ENCODE assay signal across 25 cellular contexts in genomic region chr2:214450118-214450894, GRCh38. TPM values are rescaled to one million over a fixed set of nuclear protein-coding genes. Genes with fewer than 3 reads are reported as not detected.
DNase-seq lines count a peak whose midpoint lies in the region; ATAC-seq, FAIRE-seq and TF ChIP-seq lines count a peak whose summit lies in the region.
"Had no signal": no experiment of that assay in that cellular context is flagged by ENCODE, and none has a peak within 500 bp of the region (broad histone marks: within the 10 kb centered on the region; RNA-seq: fewer than 3 reads in every experiment).

No MANE protein-coding gene starts in this region.

- H3K9me3 ChIP-seq in PC-3 (ENCODE audit: low read length), result no peaks in the 10 kb centered on the region
- H3K9me3 ChIP-seq: Caco-2, Peyer's patch had no signal

- no peaks in the 10 kb centered on the region for H3K9me2 ChIP-seq in PC-3 (replicated peaks; ENCODE audit: low read length)

- peak overlapping the region; percentile 25 for H3K27ac Mint-ChIP-seq in stimulated activated naive B cell treated with anti-CD40 and anti-IgM and Interleukin-4, amounts not matched to agents 10 μg/mL and 1 μg/mL and 100 μg/mL, for 72 hours
- H3K27ac Mint-ChIP-seq: CD4-positive, alpha-beta memory T cell; IgD-negative memory B cell had no signal

- FAIRE-seq in GM19239 (lab: Jason Lieb, UNC) (no peak), GM12891 (lab: Jason Lieb, UNC) (no peak)
- FAIRE-seq: A204.1, G401.6 had no signal

- POLR2A ChIA-PET in PC-3 (lab: Charles Lee; ENCODE audit: unreplicated experiment), result no interaction called here

- H3K36me3 ChIP-seq in H7 (replicated peaks; ENCODE audit: control insufficient read depth, insufficient read depth, low read length) (no peaks in the 10 kb centered on the region), PC-3 (ENCODE audit: low read depth, low read length) (no peaks in the 10 kb centered on the region)
- H3K36me3 ChIP-seq: Peyer's patch had no signal

- H3K27me3 ChIP-seq in H7 (ENCODE audit: control insufficient read depth, insufficient read depth, low read length) (no peaks in the 10 kb centered on the region), PC-3 (ENCODE audit: low read length) (no peaks in the 10 kb centered on the region)
- H3K27me3 ChIP-seq: Peyer's patch had no signal

- H3K79me2 ChIP-seq in PC-3 (ENCODE audit: low read length), result no peaks in the 10 kb centered on the region

- no peaks in the 10 kb centered on the region for H3K36me3 Mint-ChIP-seq in stimulated activated naive B cell treated with anti-CD40 and anti-IgM and Interleukin-4, amounts not matched to agents 10 μg/mL and 1 μg/mL and 100 μg/mL, for 72 hours
- H3K36me3 Mint-ChIP-seq: CD4-positive, alpha-beta memory T cell; IgD-negative memory B cell had no signal

- H3K4me1 Mint-ChIP-seq in stimulated activated naive B cell treated with anti-CD40 and anti-IgM and Interleukin-4, amounts not matched to agents 10 μg/mL and 1 μg/mL and 100 μg/mL, for 72 hours, result no peaks in the 10 kb centered on the region
- H3K4me1 Mint-ChIP-seq: CD4-positive, alpha-beta memory T cell; IgD-negative memory B cell had no signal

- H3K4me2 ChIP-seq in PC-3 (ENCODE audit: low read length), result no peak overlapping the region
- H3K4me2 ChIP-seq: KMS-11 had no signal

- no peak overlapping the region for H2AFZ ChIP-seq in PC-3 (ENCODE audit: low read length)

- H4K20me1 ChIP-seq in PC-3 (ENCODE audit: low read length), result no peaks in the 10 kb centered on the region

- BruUV-seq in PC-3 (replicated peaks; lab: Mats Ljungman, UMichigan), result no TSS peak

- CTCF ChIA-PET in PC-3 (lab: Charles Lee), result no interaction called here

- no peaks in the 10 kb centered on the region for H3K4me1 ChIP-seq in PC-3 (ENCODE audit: insufficient read depth, low read length)
- H3K4me1 ChIP-seq: Caco-2, Peyer's patch had no signal

- TF ChIP-seq POLR2A in GM12891 (IDR thresholded peaks at IDR 0.05; ENCODE audit: low read depth, low read length), result no peak

- no peak overlapping the region for H3K27ac ChIP-seq in PC-3 (ENCODE audit: low read length)
- H3K27ac ChIP-seq: KMS-11, Peyer's patch had no signal

- no peak overlapping the region for H3K4me3 ChIP-seq in H7 (ENCODE audit: insufficient read depth, low read depth, low read length)
- H3K4me3 ChIP-seq in PC-3 (ENCODE audit: low read length), result no peak overlapping the region
- H3K4me3 ChIP-seq: Peyer's patch had no signal

- DNase-seq in H7, result peak; percentile 2
- peak; percentile 7 for DNase-seq in PC-3
- peak; percentile 22 for DNase-seq in iPS-NIHi11 (ENCODE audit: low spot score)
- no peak for DNase-seq in stimulated activated naive B cell treated with anti-CD40 and anti-IgM and Interleukin-4, amounts not matched to agents 10 μg/mL and 1 μg/mL and 100 μg/mL, for 72 hours
- DNase-seq in NOMO-1 treated with DMSO at 0.1 percent for 48 hours (lab: John Stamatoyannopoulos, UW; ENCODE audit: unreplicated experiment), result no peak
- no peak for DNase-seq in GM19239 (ENCODE audit: insufficient read length, low spot score)
- DNase-seq in GM12891 (ENCODE audit: insufficient read length, low spot score), result no peak
- DNase-seq: C1 segment of cervical spinal cord; Caco-2; CD4-positive, alpha-beta memory T cell; HCEC 1CT; NCI-H1048; NCI-H1417; NCI-H1694; NCI-H2029 treated with DMSO at 0.1 percent for 48 hours; NCI-H2227 treated with DMSO at 0.1 percent for 48 hours; NCI-H526 treated with DMSO at 0.1 percent for 48 hours; Peyer's patch; SHP77 treated with DMSO at 0.1 percent for 48 hours had no signal

- H3K4me3 Mint-ChIP-seq in stimulated activated naive B cell treated with anti-CD40 and anti-IgM and Interleukin-4, amounts not matched to agents 10 μg/mL and 1 μg/mL and 100 μg/mL, for 72 hours, result no peak overlapping the region
- H3K4me3 Mint-ChIP-seq: CD4-positive, alpha-beta memory T cell; IgD-negative memory B cell had no signal

- peaks cover 0 to 3% of the 10 kb centered on the region in 2 donors for H3K9me3 Mint-ChIP-seq in stimulated activated naive B cell treated with anti-CD40 and anti-IgM and Interleukin-4, amounts not matched to agents 10 μg/mL and 1 μg/mL and 100 μg/mL, for 72 hours

- intact Hi-C loops in PC-3 (cut with micrococcal nuclease), result no loop called here

- no peak for TF ChIP-seq CTCF in PC-3 (conservative IDR thresholded peaks at IDR 0.05; ENCODE audit: low read depth, low read length)

- H3K9ac ChIP-seq in PC-3 (ENCODE audit: low read length), result no peak overlapping the region
- H3K9ac ChIP-seq: KMS-11 had no signal

- H3K27me3 Mint-ChIP-seq in stimulated activated naive B cell treated with anti-CD40 and anti-IgM and Interleukin-4, amounts not matched to agents 10 μg/mL and 1 μg/mL and 100 μg/mL, for 72 hours, result no peaks in the 10 kb centered on the region
- H3K27me3 Mint-ChIP-seq: CD4-positive, alpha-beta memory T cell; IgD-negative memory B cell had no signal

- no peak for ATAC-seq in PC-3
- ATAC-seq in stimulated activated naive B cell treated with anti-CD40 and anti-IgM and Interleukin-4, amounts not matched to agents 10 μg/mL and 1 μg/mL and 100 μg/mL, for 72 hours (replicated peaks), result no peak

- no peaks in the 10 kb centered on the region for H3F3A ChIP-seq in PC-3 (ENCODE audit: low read length, unreplicated experiment)

TF ChIP-seq in GM12891, 5 proteins besides CTCF, POLR2A, EP300 and RAD21:
- TF ChIP-seq TAF1 (IDR thresholded peaks at IDR 0.05; ENCODE audit: low read depth, low read length) (no peak), SPI1 (IDR thresholded peaks at IDR 0.05; ENCODE audit: low read depth, low read length) (no peak), POU2F2 (IDR thresholded peaks at IDR 0.05; ENCODE audit: low read depth, low read length) (no peak), POLR2AphosphoS5 (IDR thresholded peaks at IDR 0.05; ENCODE audit: low read depth, low read length) (no peak), PAX5 (IDR thresholded peaks at IDR 0.05; ENCODE audit: insufficient read depth, low read length, severe bottlenecking) (no peak)

RNA-seq across cellular contexts. Expression of gene VWC2L, which starts 39.5 kb away (rescaled TPM):
- total RNA-seq in H7 (2014; rRNA removed; shearing (Covaris generic)), result 0.33 TPM in 1 of 2 replicates, not detected in the other
- not detected in 2 replicates for total RNA-seq in PC-3 (2014; rRNA removed)
- polyA plus RNA-seq in GM12891 (2012; ENCODE audit: low read depth, missing spikeins), result not detected
- total RNA-seq: Caco-2; CD4-positive, alpha-beta memory T cell; NCI-H460; OCI-LY7; Peyer's patch had no signal
- polyA plus RNA-seq: CD4-positive, alpha-beta memory T cell; IgD-negative memory B cell had no signal

Comparison
In these comparisons a context has a peak if more than half of its experiments do, and no peak if none do; other contexts are left out.
1. DNase-seq: peak in H7 (single experiment), PC-3 (single experiment) and iPS-NIHi11 (single experiment); none in stimulated activated naive B cell treated with anti-CD40 and anti-IgM and Interleukin-4, amounts not matched to agents 10 μg/mL and 1 μg/mL and 100 μg/mL, for 72 hours (single experiment), NOMO-1 treated with DMSO at 0.1 percent for 48 hours (single experiment), GM19239 (single experiment) and GM12891 (single experiment).